1 cellular context compared by ENCODE assay signal in the genomic region with DNA sequence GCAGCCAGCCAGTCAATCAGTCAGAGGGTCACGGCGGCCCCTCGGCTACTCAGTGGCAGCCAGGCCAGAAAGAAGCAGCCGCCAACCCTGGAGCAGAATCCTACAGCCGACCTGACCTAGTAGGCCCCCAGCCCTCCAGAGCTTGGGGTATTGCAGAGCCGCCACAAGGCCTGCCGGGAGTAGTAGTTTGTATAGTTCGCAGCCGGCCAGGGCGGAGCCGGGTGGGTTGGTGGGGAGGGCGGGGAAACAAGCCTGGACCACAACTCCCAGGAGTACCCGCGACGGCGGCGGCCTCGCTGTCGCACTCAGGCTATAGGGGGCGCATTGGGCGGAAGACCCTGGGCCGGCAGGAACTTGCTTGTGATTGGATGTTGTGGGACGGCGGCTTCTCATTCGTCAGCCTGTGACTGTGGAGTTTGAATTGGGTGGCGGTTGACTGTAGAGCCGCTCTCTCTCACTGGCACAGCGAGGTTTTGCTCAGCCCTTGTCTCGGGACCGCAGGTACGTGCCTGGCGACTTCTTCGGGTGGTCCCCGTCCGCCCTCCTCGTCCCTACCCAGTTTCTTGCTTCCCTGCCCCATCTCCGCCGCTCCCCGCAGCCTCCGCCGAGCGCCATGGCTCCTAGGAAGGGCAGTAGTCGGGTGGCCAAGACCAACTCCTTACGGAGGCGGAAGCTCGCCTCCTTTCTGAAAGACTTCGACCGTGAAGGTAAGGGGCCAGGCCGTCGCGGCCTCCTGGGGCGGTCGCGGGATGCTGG.
TF ChIP-seq lines count a peak whose summit lies in the region.

CDCA8 (plus strand) TSS at position 439 of the 756 bp plus-strand sequence; CDS start at position 614, 175 bp downstream.

TF ChIP-seq in HepG2, 621 proteins besides CTCF, POLR2A, EP300 and RAD21 (continued from another document):
- TF ChIP-seq CHCHD3 (CRISPR knock-in tag; IDR thresholded peaks at IDR 0.05) (no peak; the same call in 1 of the 2 replicates), POGK (CRISPR knock-in tag; conservative IDR thresholded peaks at IDR 0.05) (peak; percentile 18; the same call in 1 of the 2 replicates), ZNF563 (CRISPR knock-in tag; IDR thresholded peaks at IDR 0.05) (peak; percentile 67; the same call in 1 of the 2 replicates), SAP130 (CRISPR knock-in tag; IDR thresholded peaks at IDR 0.05; ENCODE audit: low read depth) (peak; percentile 99), ZNF160 (CRISPR knock-in tag; IDR thresholded peaks at IDR 0.05) (peak; percentile 67; the same call in 1 of the 2 replicates), ZNF180 (CRISPR knock-in tag; IDR thresholded peaks at IDR 0.05; ENCODE audit: borderline replicate concordance, low read depth) (no peak), HOXA5 (CRISPR knock-in tag; IDR thresholded peaks at IDR 0.05) (peak; percentile 51; the same call in 1 of the 2 replicates), POLR2AphosphoS5 (IDR thresholded peaks at IDR 0.05; ENCODE audit: low read depth, low read length) (peak; percentile 57; the same call in 1 of the 2 replicates), RBM22 (optimal IDR thresholded peaks at IDR 0.05; ENCODE audit: low read length) (no peak), KDM5B (CRISPR knock-in tag; IDR thresholded peaks at IDR 0.05; ENCODE audit: borderline replicate concordance) (no peak), HNRNPK (IDR thresholded peaks at IDR 0.05; ENCODE audit: low read depth, low read length, poor library complexity, severe bottlenecking) (no peak), ZNF3 (CRISPR knock-in tag; IDR thresholded peaks at IDR 0.05) (no peak), ZNF232 (CRISPR knock-in tag; IDR thresholded peaks at IDR 0.05; ENCODE audit: borderline replicate concordance) (peak; percentile 47; the same call in 1 of the 2 replicates), HNF4A (CRISPR knock-in tag; IDR thresholded peaks at IDR 0.05) (no peak), KLF11 (CRISPR knock-in tag; IDR thresholded peaks at IDR 0.05) (no peak; the same call in 1 of the 2 replicates), ZBTB21 (CRISPR knock-in tag; IDR thresholded peaks at IDR 0.05) (no peak), MAZ (IDR thresholded peaks at IDR 0.05; ENCODE audit: borderline replicate concordance, low read depth, low read length) (0 out of 2 replicates have a peak, but pooled peaks have one; percentile 56), MAZ (CRISPR knock-in tag; IDR thresholded peaks at IDR 0.05; ENCODE audit: low read depth) (peak; percentile 19; the same call in 1 of the 2 replicates), TEAD2 (CRISPR knock-in tag; IDR thresholded peaks at IDR 0.05) (no peak)
- TF ChIP-seq, protein P1, sequence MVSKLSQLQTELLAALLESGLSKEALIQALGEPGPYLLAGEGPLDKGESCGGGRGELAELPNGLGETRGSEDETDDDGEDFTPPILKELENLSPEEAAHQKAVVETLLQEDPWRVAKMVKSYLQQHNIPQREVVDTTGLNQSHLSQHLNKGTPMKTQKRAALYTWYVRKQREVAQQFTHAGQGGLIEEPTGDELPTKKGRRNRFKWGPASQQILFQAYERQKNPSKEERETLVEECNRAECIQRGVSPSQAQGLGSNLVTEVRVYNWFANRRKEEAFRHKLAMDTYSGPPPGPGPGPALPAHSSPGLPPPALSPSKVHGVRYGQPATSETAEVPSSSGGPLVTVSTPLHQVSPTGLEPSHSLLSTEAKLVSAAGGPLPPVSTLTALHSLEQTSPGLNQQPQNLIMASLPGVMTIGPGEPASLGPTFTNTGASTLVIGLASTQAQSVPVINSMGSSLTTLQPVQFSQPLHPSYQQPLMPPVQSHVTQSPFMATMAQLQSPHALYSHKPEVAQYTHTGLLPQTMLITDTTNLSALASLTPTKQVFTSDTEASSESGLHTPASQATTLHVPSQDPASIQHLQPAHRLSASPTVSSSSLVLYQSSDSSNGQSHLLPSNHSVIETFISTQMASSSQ (IDR thresholded peaks at IDR 0.05; ENCODE audit: low read depth) = no peak
- TF ChIP-seq, protein P1 (CRISPR knock-in tag; IDR thresholded peaks at IDR 0.05; ENCODE audit: borderline replicate concordance) = peak; percentile 11; the same call in 1 of the 2 replicates
- TF ChIP-seq, protein P2, sequence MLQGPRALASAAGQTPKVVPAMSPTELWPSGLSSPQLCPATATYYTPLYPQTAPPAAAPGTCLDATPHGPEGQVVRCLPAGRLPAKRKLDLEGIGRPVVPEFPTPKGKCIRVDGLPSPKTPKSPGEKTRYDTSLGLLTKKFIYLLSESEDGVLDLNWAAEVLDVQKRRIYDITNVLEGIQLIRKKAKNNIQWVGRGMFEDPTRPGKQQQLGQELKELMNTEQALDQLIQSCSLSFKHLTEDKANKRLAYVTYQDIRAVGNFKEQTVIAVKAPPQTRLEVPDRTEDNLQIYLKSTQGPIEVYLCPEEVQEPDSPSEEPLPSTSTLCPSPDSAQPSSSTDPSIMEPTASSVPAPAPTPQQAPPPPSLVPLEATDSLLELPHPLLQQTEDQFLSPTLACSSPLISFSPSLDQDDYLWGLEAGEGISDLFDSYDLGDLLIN (CRISPR knock-in tag; IDR thresholded peaks at IDR 0.05; ENCODE audit: borderline replicate concordance) = peak; percentile 80; the same call in 1 of the 2 replicates
- TF ChIP-seq, protein P3, sequence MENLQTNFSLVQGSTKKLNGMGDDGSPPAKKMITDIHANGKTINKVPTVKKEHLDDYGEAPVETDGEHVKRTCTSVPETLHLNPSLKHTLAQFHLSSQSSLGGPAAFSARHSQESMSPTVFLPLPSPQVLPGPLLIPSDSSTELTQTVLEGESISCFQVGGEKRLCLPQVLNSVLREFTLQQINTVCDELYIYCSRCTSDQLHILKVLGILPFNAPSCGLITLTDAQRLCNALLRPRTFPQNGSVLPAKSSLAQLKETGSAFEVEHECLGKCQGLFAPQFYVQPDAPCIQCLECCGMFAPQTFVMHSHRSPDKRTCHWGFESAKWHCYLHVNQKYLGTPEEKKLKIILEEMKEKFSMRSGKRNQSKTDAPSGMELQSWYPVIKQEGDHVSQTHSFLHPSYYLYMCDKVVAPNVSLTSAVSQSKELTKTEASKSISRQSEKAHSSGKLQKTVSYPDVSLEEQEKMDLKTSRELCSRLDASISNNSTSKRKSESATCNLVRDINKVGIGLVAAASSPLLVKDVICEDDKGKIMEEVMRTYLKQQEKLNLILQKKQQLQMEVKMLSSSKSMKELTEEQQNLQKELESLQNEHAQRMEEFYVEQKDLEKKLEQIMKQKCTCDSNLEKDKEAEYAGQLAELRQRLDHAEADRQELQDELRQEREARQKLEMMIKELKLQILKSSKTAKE (CRISPR knock-in tag; IDR thresholded peaks at IDR 0.05; ENCODE audit: borderline replicate concordance) = 0 out of 2 replicates have a peak, but pooled peaks have one; percentile 0
TF ChIP-seq in HepG2: peak in this region for 174.
